ENCODE assay signal across 11 cellular contexts in genomic region chr9:128190013-128190412, GRCh38. TPM values are rescaled to one million over a fixed set of nuclear protein-coding genes. Genes with fewer than 3 reads are reported as not detected.
DNase-seq lines count a peak whose midpoint lies in the region; ATAC-seq and TF ChIP-seq lines count a peak whose summit lies in the region.
"Had no signal": no experiment of that assay in that cellular context is flagged by ENCODE, and none has a peak within 500 bp of the region (broad histone marks: within the 10 kb centered on the region; RNA-seq: fewer than 3 reads in every experiment).

No MANE protein-coding gene starts in this region.

- CTCF ChIA-PET in CD8-positive, alpha-beta T cell (lab: Charles Lee): interaction anchor here (0.9 to 2.3 kb wide), 6 partner anchors 10 to 151 kb away, joined by 3 to 6 read pairs (median 4); no protein-coding TSS in a partner anchor

- no peak for TF ChIP-seq POLR2A in sigmoid colon (IDR thresholded peaks at IDR 0.05)

- H3K9ac ChIP-seq in HUES64 (ENCODE audit: low read depth, low read length): no peak overlapping the region

- WGBS in HUES64: 82% methylated on average over 2 of the region's 2 CpGs
- 81 to 91% methylated on average over 2 of the region's 2 CpGs for WGBS in sigmoid colon, 2 donors

- no peaks in the 10 kb centered on the region for H3K27me3 Mint-ChIP-seq in CD8-positive, alpha-beta T cell (ENCODE audit: low read depth)
- no peaks in the 10 kb centered on the region for H3K27me3 Mint-ChIP-seq in natural killer cell (ENCODE audit: low read depth in 2 of 2)

- in situ Hi-C loops in astrocyte of the cerebellum (cut with HindIII; ENCODE audit: low sequenced_read_pairs): no loop called here

- H3K9me3 ChIP-seq in CD8-positive, alpha-beta T cell (ENCODE audit: low read length): no peaks in the 10 kb centered on the region
- H3K9me3 ChIP-seq in HUES64 (ENCODE audit: insufficient read depth, low read depth, low read length) (no peaks in the 10 kb centered on the region), upper lobe of right lung (no peaks in the 10 kb centered on the region), SJCRH30 (replicated peaks) (no peaks in the 10 kb centered on the region), sigmoid colon (no peaks in the 10 kb centered on the region)

- peak overlapping the region; percentile 27 for H3K27ac Mint-ChIP-seq in CD8-positive, alpha-beta T cell
- peak overlapping the region; percentile 32 to 83 for H3K27ac Mint-ChIP-seq in natural killer cell

- TF ChIP-seq CTCF in CD8-positive, alpha-beta T cell (IDR thresholded peaks at IDR 0.05): no peak
- no peak for TF ChIP-seq CTCF in astrocyte of the cerebellum (IDR thresholded peaks at IDR 0.05; ENCODE audit: low read depth, low read length, missing control alignments)
- no peak for TF ChIP-seq CTCF in natural killer cell (IDR thresholded peaks at IDR 0.05)
- no peak for TF ChIP-seq CTCF in upper lobe of right lung (IDR thresholded peaks at IDR 0.05)
- no peak for TF ChIP-seq CTCF in sigmoid colon (IDR thresholded peaks at IDR 0.05)

- POLR2A ChIA-PET in CD8-positive, alpha-beta T cell (lab: Charles Lee): interaction anchor here (1.1 to 2.7 kb wide), 4 partner anchors 10 to 60 kb away, joined by 3 to 12 read pairs (median 8); partner anchors contain the start of gene BBLN

- peaks cover 16% of the 10 kb centered on the region for H3K4me1 ChIP-seq in CD8-positive, alpha-beta T cell (ENCODE audit: insufficient read depth, low read length)
- no peaks in the 10 kb centered on the region for H3K4me1 ChIP-seq in HUES64 (ENCODE audit: insufficient read depth, low read length)
- peaks cover 18% of the 10 kb centered on the region for H3K4me1 ChIP-seq in upper lobe of right lung
- peaks cover 4% of the 10 kb centered on the region; the same call in 1 of the 2 replicates for H3K4me1 ChIP-seq in SJCRH30
- peaks cover 0 to 36% (median 22%) of the 10 kb centered on the region in 4 donors for H3K4me1 ChIP-seq in sigmoid colon

- no peak overlapping the region for H3K27ac ChIP-seq in CD8-positive, alpha-beta T cell (ENCODE audit: low read depth, low read length)
- no peak overlapping the region for H3K27ac ChIP-seq in HUES64 (ENCODE audit: low read depth, low read length)
- H3K27ac ChIP-seq in upper lobe of right lung: no peak overlapping the region
- no peak overlapping the region for H3K27ac ChIP-seq in SJCRH30
- H3K27ac ChIP-seq in sigmoid colon: no peak overlapping the region

- H3K4me3 Mint-ChIP-seq in CD8-positive, alpha-beta T cell: peak overlapping the region; percentile 94
- peak overlapping the region; percentile 84 for H3K4me3 Mint-ChIP-seq in natural killer cell

- TF ChIP-seq EP300 in sigmoid colon (IDR thresholded peaks at IDR 0.05): no peak

- no peaks in the 10 kb centered on the region for H3K9me3 Mint-ChIP-seq in CD8-positive, alpha-beta T cell
- H3K9me3 Mint-ChIP-seq in natural killer cell: no peaks in the 10 kb centered on the region

- DNase-seq in CD8-positive, alpha-beta T cell: no peak
- DNase-seq in astrocyte of the cerebellum (ENCODE audit: low read depth) (no peak), natural killer cell (no peak), upper lobe of right lung (no peak), SJCRH30 (no peak), sigmoid colon (no peak)
- DNase-seq: activated CD4-positive, alpha-beta T cell treated with anti-CD3 and anti-CD28 coated beads for 4 hours; NCI-H69 had no signal

- peaks cover 40% of the 10 kb centered on the region for H3K36me3 Mint-ChIP-seq in CD8-positive, alpha-beta T cell
- H3K36me3 Mint-ChIP-seq in natural killer cell: no peaks in the 10 kb centered on the region

- intact Hi-C loops in CD8-positive, alpha-beta T cell (cut with DNase I, micrococcal nuclease): loop anchor here (2.0 to 5.0 kb wide), 2 partner anchors 87 to 232 kb away; partner anchors contain the start of genes CERCAM (in 1 of the 2), GOLGA2 (in 1 of the 2) and SWI5 (in 1 of the 2)
- intact Hi-C loops in natural killer cell (cut with micrococcal nuclease): loop anchor here (10.0 kb wide), 1 partner anchor 135 kb away; the partner anchor contains the start of genes COQ4 and TRUB2
- intact Hi-C loops in upper lobe of right lung (cut with DNase I): no loop called here
- intact Hi-C loops in sigmoid colon (cut with DNase I): loop anchor here (5.0 kb wide), 2 partner anchors 63 to 87 kb away; partner anchors contain the start of genes GOLGA2, PTGES2 and SWI5

- H3K4me1 Mint-ChIP-seq in CD8-positive, alpha-beta T cell (ENCODE audit: low read depth): peaks cover 37% of the 10 kb centered on the region
- H3K4me1 Mint-ChIP-seq in natural killer cell: peaks cover 15 to 34% of the 10 kb centered on the region in 2 donors

- H3K36me3 ChIP-seq in CD8-positive, alpha-beta T cell (ENCODE audit: insufficient read depth, low read length): peaks cover 18% of the 10 kb centered on the region
- H3K36me3 ChIP-seq in HUES64 (ENCODE audit: insufficient read depth, low read length) (peaks cover 34% of the 10 kb centered on the region), upper lobe of right lung (peaks cover 31% of the 10 kb centered on the region), SJCRH30 (peaks cover 32% of the 10 kb centered on the region), sigmoid colon (peaks cover 0 to 49% (median 21%) of the 10 kb centered on the region in 4 donors)

- ATAC-seq in CD8-positive, alpha-beta T cell: no peak
- ATAC-seq in natural killer cell: no peak
- ATAC-seq in upper lobe of right lung: no peak
- no peak for ATAC-seq in HG03439 (IDR thresholded peaks at IDR 0.05; ENCODE audit: unreplicated experiment)

- H3K27me3 ChIP-seq in CD8-positive, alpha-beta T cell (ENCODE audit: insufficient read depth, low read length): no peaks in the 10 kb centered on the region
- H3K27me3 ChIP-seq in HUES64 (ENCODE audit: insufficient read depth, low read length) (no peaks in the 10 kb centered on the region), upper lobe of right lung (no peaks in the 10 kb centered on the region), SJCRH30 (no peaks in the 10 kb centered on the region), sigmoid colon (no peaks in the 10 kb centered on the region)

- no peak overlapping the region for H3K4me3 ChIP-seq in CD8-positive, alpha-beta T cell (ENCODE audit: low read depth, low read length)
- peak overlapping the region; percentile 91; the same call in 1 of the 2 replicates for H3K4me3 ChIP-seq in HUES64 (ENCODE audit: low read length)
- peak overlapping the region; percentile 74 for H3K4me3 ChIP-seq in astrocyte of the cerebellum (ENCODE audit: low read depth, low read length)
- no peak overlapping the region for H3K4me3 ChIP-seq in upper lobe of right lung
- H3K4me3 ChIP-seq in SJCRH30: no peak overlapping the region
- H3K4me3 ChIP-seq in sigmoid colon: no peak overlapping the region

RNA-seq across cellular contexts. Expression of gene CIZ1, which starts 1.4 kb away (rescaled TPM):
- 100 to 1,000 TPM; 109 to 116 TPM for total RNA-seq in CD8-positive, alpha-beta T cell
- 63.2 TPM for polyA plus RNA-seq in HUES64 (2013, experiment 1 of 2)
- 73.5 TPM for polyA plus RNA-seq in HUES64 (2013, experiment 2 of 2)
- total RNA-seq in natural killer cell (100 to 1,000 TPM; 152 to 165 (median 159) TPM), upper lobe of right lung (107 TPM), sigmoid colon (100 to 1,000 TPM in 1 of 4 donors, 10 to 100 TPM in 3; 60.2 to 116 (median 68.5) TPM)
- 72.6 and 85.2 TPM in 2 replicates for total RNA-seq in SJCRH30 (2014; rRNA removed; shearing (Covaris generic))
- polyA plus RNA-seq in sigmoid colon: 10 to 100 TPM; 25.7 to 58.3 (median 46.8) TPM

RNA-seq across cellular contexts. Expression of gene DNM1, which starts 13.2 kb away (rescaled TPM):
- total RNA-seq in CD8-positive, alpha-beta T cell: 1 to 10 TPM; 1.4 to 1.5 TPM
- 27.4 TPM for polyA plus RNA-seq in HUES64 (2013, experiment 1 of 2)
- polyA plus RNA-seq in HUES64 (2013, experiment 2 of 2): 32.6 TPM
- 1 to 10 TPM; 1.4 to 8.1 (median 2.6) TPM for total RNA-seq in natural killer cell
- total RNA-seq in upper lobe of right lung: 5.2 TPM
- total RNA-seq in SJCRH30 (2014; rRNA removed; shearing (Covaris generic)): 1.7 and 3.8 TPM in 2 replicates
- total RNA-seq in sigmoid colon: 10 to 100 TPM in 2 of 4 donors, 1 to 10 TPM in 2; 7.7 to 40.2 (median 12.9) TPM
- 1 to 10 TPM in 2 of 3 donors, under 1 TPM in 1; 0.46 to 9.3 (median 1.2) TPM for polyA plus RNA-seq in sigmoid colon

RNA-seq across cellular contexts. Expression of gene BBLN, which starts 29.9 kb away (rescaled TPM):
- total RNA-seq in CD8-positive, alpha-beta T cell: 10 to 100 TPM; 56.6 to 67.4 TPM
- polyA plus RNA-seq in HUES64 (2013, experiment 1 of 2): 74.1 TPM
- polyA plus RNA-seq in HUES64 (2013, experiment 2 of 2): 91.3 TPM
- total RNA-seq in natural killer cell: 10 to 100 TPM; 61.8 to 74.0 (median 69.3) TPM
- total RNA-seq in upper lobe of right lung: 39.0 TPM
- 33.6 and 42.7 TPM in 2 replicates for total RNA-seq in SJCRH30 (2014; rRNA removed; shearing (Covaris generic))
- total RNA-seq in sigmoid colon: 100 to 1,000 TPM; 158 to 273 (median 204) TPM
- 100 to 1,000 TPM; 111 to 123 (median 113) TPM for polyA plus RNA-seq in sigmoid colon

RNA-seq across cellular contexts. Expression of gene LCN2, which starts 40.8 kb away (rescaled TPM):
- total RNA-seq in CD8-positive, alpha-beta T cell: not detected
- not detected for polyA plus RNA-seq in HUES64 (2013, experiment 1 of 2)
- not detected for polyA plus RNA-seq in HUES64 (2013, experiment 2 of 2)
- total RNA-seq in natural killer cell: under 1 TPM in 2 of 3 donors, not detected in 1; 0.82 to 0.99 TPM
- total RNA-seq in upper lobe of right lung: 14.3 TPM
- not detected in 2 replicates for total RNA-seq in SJCRH30 (2014; rRNA removed; shearing (Covaris generic))
- not detected for total RNA-seq in sigmoid colon
- polyA plus RNA-seq in sigmoid colon: 1,000 to 10,000 TPM in 1 of 3 donors, 10 to 100 TPM in 1, 1 to 10 TPM in 1; 9.6 to 1,818 (median 79.8) TPM
- total RNA-seq: dermis microvascular lymphatic vessel endothelial cell had no signal

Comparison
In these comparisons a context has a peak if more than half of its experiments do, and no peak if none do; other contexts are left out.
1. H3K4me3 ChIP-seq: peak in HUES64 (single experiment) and astrocyte of the cerebellum (single experiment); none in CD8-positive, alpha-beta T cell (single experiment), upper lobe of right lung (single experiment), SJCRH30 (single experiment) and sigmoid colon (0 of 4).